20 cellular contexts compared by ENCODE assay signal in the genomic region with DNA sequence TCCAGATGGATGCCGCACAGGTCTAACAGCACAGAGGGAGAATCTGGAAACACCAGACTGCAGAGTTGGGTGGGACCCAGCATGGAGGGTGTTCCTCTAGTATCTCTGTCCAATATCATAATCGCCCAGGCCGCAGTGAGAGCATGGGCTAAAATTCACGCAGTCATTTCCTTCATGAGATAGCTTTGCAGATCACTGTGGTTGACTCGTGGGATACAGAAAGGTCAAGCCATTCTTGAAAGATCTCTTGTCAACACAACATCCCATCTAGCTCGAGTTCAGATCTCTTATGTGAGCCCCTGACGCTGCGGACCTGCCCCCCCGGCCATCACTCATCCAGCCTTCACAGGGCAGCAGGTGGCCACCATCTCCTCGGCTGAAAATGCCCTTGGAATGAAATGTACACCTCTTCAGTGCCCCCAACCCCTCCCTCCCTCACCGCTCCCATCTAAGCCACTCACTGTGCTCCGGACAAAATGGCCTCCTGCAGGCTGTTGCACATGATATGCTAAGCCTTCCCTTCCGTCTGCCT. TPM values are rescaled to one million over a fixed set of nuclear protein-coding genes. Genes with fewer than 3 reads are reported as not detected.
DNase-seq lines count a peak whose midpoint lies in the region; ATAC-seq and TF ChIP-seq lines count a peak whose summit lies in the region.
"Had no signal": no experiment of that assay in that cellular context is flagged by ENCODE, and none has a peak within 500 bp of the region (broad histone marks: within the 10 kb centered on the region; RNA-seq: fewer than 3 reads in every experiment).

No MANE protein-coding gene starts in this region.

- H3K27ac Mint-ChIP-seq in activated CD8-positive, alpha-beta T cell treated with anti-CD3 and anti-CD28 coated beads for 36 hours, result no peak overlapping the region
- no peak overlapping the region for H3K27ac Mint-ChIP-seq in activated CD8-positive, alpha-beta T cell treated with anti-CD3 and anti-CD28 coated beads, Interleukin-2, amount 10 ng/mL, durations not matched to agents 7 days and 5 days
- H3K27ac Mint-ChIP-seq: B cell; CD4-positive, alpha-beta T cell had no signal

- no peak overlapping the region for H4K8ac ChIP-seq in trophoblast cell (ENCODE audit: low read depth, low read length)

- H3K27ac ChIP-seq in RWPE2 (ENCODE audit: poor library complexity, severe bottlenecking) (peak overlapping the region; percentile 85), coronary artery (no peak overlapping the region), trophoblast cell (ENCODE audit: low read depth, low read length) (no peak overlapping the region)
- H3K27ac ChIP-seq: SJCRH30 had no signal

- H3K4me3 ChIP-seq in RWPE2 (ENCODE audit: severe bottlenecking) (no peak overlapping the region), coronary artery (no peak overlapping the region), trophoblast cell (ENCODE audit: low read depth, low read length) (no peak overlapping the region)
- H3K4me3 ChIP-seq: HAP-1, SJCRH30 had no signal

- CTCF ChIA-PET in activated CD8-positive, alpha-beta T cell treated with anti-CD3 and anti-CD28 coated beads for 36 hours (lab: Charles Lee), result interaction anchor here (1.0 to 1.7 kb wide), 2 partner anchors 36 to 715 kb away, joined by 3 to 4 read pairs; no protein-coding TSS in a partner anchor
- CTCF ChIA-PET in activated CD8-positive, alpha-beta T cell treated with anti-CD3 and anti-CD28 coated beads, Interleukin-2, amount 10 ng/mL, durations not matched to agents 7 days and 5 days (lab: Charles Lee), result interaction anchor here (0.8 to 1.7 kb wide), 2 partner anchors 47 to 685 kb away, joined by 3 read pairs; no protein-coding TSS in a partner anchor

- no peak overlapping the region for H3K23ac ChIP-seq in trophoblast cell (ENCODE audit: low read length)

- peaks cover 43% of the 10 kb centered on the region for H3K4me1 Mint-ChIP-seq in activated CD8-positive, alpha-beta T cell treated with anti-CD3 and anti-CD28 coated beads for 36 hours (ENCODE audit: low read depth)
- H3K4me1 Mint-ChIP-seq in activated CD8-positive, alpha-beta T cell treated with anti-CD3 and anti-CD28 coated beads, Interleukin-2, amount 10 ng/mL, durations not matched to agents 7 days and 5 days (ENCODE audit: low read depth), result peaks cover 39% of the 10 kb centered on the region
- H3K4me1 Mint-ChIP-seq: B cell had no signal

- H3K18ac ChIP-seq in trophoblast cell (ENCODE audit: low read length), result no peak overlapping the region

- H3K14ac ChIP-seq in trophoblast cell (ENCODE audit: low read length), result no peak overlapping the region

- H3K4ac ChIP-seq in trophoblast cell (ENCODE audit: low read depth, low read length), result no peak overlapping the region

- no peak overlapping the region for H3K9ac ChIP-seq in trophoblast cell (ENCODE audit: low read length)

- H2AFZ ChIP-seq in trophoblast cell (ENCODE audit: insufficient read depth, low read length, poor library complexity), result no peak overlapping the region

- H4K91ac ChIP-seq in trophoblast cell (ENCODE audit: low read depth, low read length), result no peak overlapping the region

- no peak for TF ChIP-seq CTCF in activated CD8-positive, alpha-beta T cell treated with anti-CD3 and anti-CD28 coated beads for 36 hours (IDR thresholded peaks at IDR 0.05)
- TF ChIP-seq CTCF in RWPE2 (IDR thresholded peaks at IDR 0.05; ENCODE audit: poor library complexity, severe bottlenecking), result no peak
- no peak for TF ChIP-seq CTCF in coronary artery (IDR thresholded peaks at IDR 0.05)

- H3K79me1 ChIP-seq in trophoblast cell (ENCODE audit: low read length), result peaks cover 7% of the 10 kb centered on the region

- H3K79me2 ChIP-seq in trophoblast cell (ENCODE audit: control insufficient read depth, insufficient read depth, low read length, poor library complexity), result no peaks in the 10 kb centered on the region

- ATAC-seq in activated CD8-positive, alpha-beta T cell treated with anti-CD3 and anti-CD28 coated beads for 36 hours, result peak; percentile 37
- no peak for ATAC-seq in activated CD8-positive, alpha-beta T cell treated with anti-CD3 and anti-CD28 coated beads, Interleukin-2, amount 10 ng/mL, durations not matched to agents 7 days and 5 days
- no peak for ATAC-seq in RWPE2 (ENCODE audit: low read depth)

- no CpG with 5 or more reads among the region's 13 CpGs for WGBS in trophoblast cell (ENCODE audit: extremely low coverage, insufficient coverage, insufficient read length)

- H3K27me3 ChIP-seq in RWPE2 (ENCODE audit: insufficient read depth, poor library complexity, severe bottlenecking), result no peaks in the 10 kb centered on the region
- no peaks in the 10 kb centered on the region for H3K27me3 ChIP-seq in trophoblast cell (ENCODE audit: insufficient read depth, low read length)
- H3K27me3 ChIP-seq: SJCRH30 had no signal

- peak; percentile 52 for DNase-seq in activated CD8-positive, alpha-beta T cell treated with anti-CD3 and anti-CD28 coated beads for 36 hours
- DNase-seq in activated CD8-positive, alpha-beta T cell treated with anti-CD3 and anti-CD28 coated beads, Interleukin-2, amount 10 ng/mL, durations not matched to agents 7 days and 5 days, result no peak
- DNase-seq in RWPE2 (ENCODE audit: low spot score) (no peak), coronary artery (ENCODE audit: low spot score) (peak; percentile 55), trophoblast cell (no peak), NCI-H774 (lab: John Stamatoyannopoulos, UW) (no peak), NCI-H2081 treated with DMSO at 0.1 percent for 48 hours (lab: John Stamatoyannopoulos, UW) (no peak)
- DNase-seq in activated T-cell treated with anti-CD3 and anti-CD28 coated beads, Interleukin-2, amount 50 U/mL, for 48 hours, result no peak
- DNase-seq: 8988T; Caco-2; CD4-positive, alpha-beta T cell; IMR-90; Karpas-422; MM.1S; NCI-H1694 treated with DMSO at 0.1 percent for 48 hours; NCI-H2227 treated with DMSO at 0.1 percent for 48 hours; NCI-H82; SJCRH30 had no signal

- H3K9me3 ChIP-seq in RWPE2 (ENCODE audit: severe bottlenecking) (no peaks in the 10 kb centered on the region), trophoblast cell (ENCODE audit: insufficient read depth, low read depth, low read length) (peaks cover 2% of the 10 kb centered on the region)
- H3K9me3 ChIP-seq: HAP-1 had no signal

- H3K4me1 ChIP-seq in RWPE2 (ENCODE audit: insufficient read depth, poor library complexity, severe bottlenecking) (peaks cover 20% of the 10 kb centered on the region), trophoblast cell (ENCODE audit: control insufficient read depth in 1 of 2, insufficient read depth in 2 of 2, low read length in 2 of 2) (peaks cover 15 to 17% of the 10 kb centered on the region in 2 experiments)
- H3K4me1 ChIP-seq: HAP-1 had no signal

- H2BK120ac ChIP-seq in trophoblast cell (ENCODE audit: insufficient read depth, low read length, poor library complexity), result no peak overlapping the region

- POLR2A ChIA-PET in activated CD8-positive, alpha-beta T cell treated with anti-CD3 and anti-CD28 coated beads for 36 hours (lab: Charles Lee), result no interaction called here
- POLR2A ChIA-PET in activated CD8-positive, alpha-beta T cell treated with anti-CD3 and anti-CD28 coated beads, Interleukin-2, amount 10 ng/mL, durations not matched to agents 7 days and 5 days (lab: Charles Lee), result no interaction called here

- no peak overlapping the region for H2BK5ac ChIP-seq in trophoblast cell (ENCODE audit: low read depth, low read length, poor library complexity)

- H3K9me3 Mint-ChIP-seq in activated CD8-positive, alpha-beta T cell treated with anti-CD3 and anti-CD28 coated beads for 36 hours, result peaks cover 6% of the 10 kb centered on the region
- H3K9me3 Mint-ChIP-seq in activated CD8-positive, alpha-beta T cell treated with anti-CD3 and anti-CD28 coated beads, Interleukin-2, amount 10 ng/mL, durations not matched to agents 7 days and 5 days (ENCODE audit: insufficient read depth), result peaks cover 6% of the 10 kb centered on the region
- H3K9me3 Mint-ChIP-seq: CD4-positive, alpha-beta T cell had no signal

- H3K27me3 Mint-ChIP-seq in activated CD8-positive, alpha-beta T cell treated with anti-CD3 and anti-CD28 coated beads for 36 hours, result no peaks in the 10 kb centered on the region
- no peaks in the 10 kb centered on the region for H3K27me3 Mint-ChIP-seq in activated CD8-positive, alpha-beta T cell treated with anti-CD3 and anti-CD28 coated beads, Interleukin-2, amount 10 ng/mL, durations not matched to agents 7 days and 5 days (ENCODE audit: low read depth)
- H3K27me3 Mint-ChIP-seq: CD4-positive, alpha-beta T cell had no signal

- intact Hi-C loops in activated CD8-positive, alpha-beta T cell treated with anti-CD3 and anti-CD28 coated beads for 36 hours (cut with micrococcal nuclease), result no loop called here

- no peak overlapping the region for H3K4me3 Mint-ChIP-seq in activated CD8-positive, alpha-beta T cell treated with anti-CD3 and anti-CD28 coated beads for 36 hours
- H3K4me3 Mint-ChIP-seq in activated CD8-positive, alpha-beta T cell treated with anti-CD3 and anti-CD28 coated beads, Interleukin-2, amount 10 ng/mL, durations not matched to agents 7 days and 5 days, result no peak overlapping the region
- H3K4me3 Mint-ChIP-seq: B cell; CD4-positive, alpha-beta T cell had no signal

- no peak overlapping the region for H2AK5ac ChIP-seq in trophoblast cell (ENCODE audit: low read length)

- peaks cover under 1% of the 10 kb centered on the region for H3K36me3 Mint-ChIP-seq in activated CD8-positive, alpha-beta T cell treated with anti-CD3 and anti-CD28 coated beads for 36 hours (ENCODE audit: low read depth)
- H3K36me3 Mint-ChIP-seq in activated CD8-positive, alpha-beta T cell treated with anti-CD3 and anti-CD28 coated beads, Interleukin-2, amount 10 ng/mL, durations not matched to agents 7 days and 5 days (ENCODE audit: low read depth), result peaks cover 8% of the 10 kb centered on the region

- peak overlapping the region; percentile 10 for H2BK12ac ChIP-seq in trophoblast cell (ENCODE audit: low read length)

- no peak overlapping the region for H3K4me2 ChIP-seq in trophoblast cell (ENCODE audit: low read length)

- no peak overlapping the region for H4K12ac ChIP-seq in trophoblast cell (ENCODE audit: low read depth, low read length)

- no peaks in the 10 kb centered on the region for H3K36me3 ChIP-seq in RWPE2 (ENCODE audit: low read depth)
- no peaks in the 10 kb centered on the region for H3K36me3 ChIP-seq in trophoblast cell (ENCODE audit: control insufficient read depth in 1 of 2, insufficient read depth in 2 of 2, low read length in 2 of 2)
- H3K36me3 ChIP-seq: HAP-1, SJCRH30 had no signal

RNA-seq across cellular contexts. Expression of a gene that starts 45.9 kb away (rescaled TPM):
- total RNA-seq in activated CD8-positive, alpha-beta T cell treated with anti-CD3 and anti-CD28 coated beads for 36 hours, result 100 to 1,000 TPM; 114 to 119 TPM
- total RNA-seq in activated CD8-positive, alpha-beta T cell treated with anti-CD3 and anti-CD28 coated beads, Interleukin-2, amount 10 ng/mL, durations not matched to agents 7 days and 5 days, result 10 to 100 TPM; 37.3 to 40.9 TPM
- polyA plus RNA-seq in trophoblast cell (2013), result 25.9 and 27.5 TPM in 2 replicates

RNA-seq across cellular contexts. Expression of a gene that starts 57.3 kb away (rescaled TPM):
- total RNA-seq in activated CD8-positive, alpha-beta T cell treated with anti-CD3 and anti-CD28 coated beads for 36 hours, result under 1 TPM; 0.25 to 0.50 TPM
- 1 to 10 TPM; 1.0 to 1.4 TPM for total RNA-seq in activated CD8-positive, alpha-beta T cell treated with anti-CD3 and anti-CD28 coated beads, Interleukin-2, amount 10 ng/mL, durations not matched to agents 7 days and 5 days
- polyA plus RNA-seq in trophoblast cell (2013), result 5.7 and 6.0 TPM in 2 replicates

Comparison
In these comparisons a context has a peak if more than half of its experiments do, and no peak if none do; other contexts are left out.
1. DNase-seq: peak in activated CD8-positive, alpha-beta T cell treated with anti-CD3 and anti-CD28 coated beads for 36 hours (single experiment) and coronary artery (single experiment); none in activated CD8-positive, alpha-beta T cell treated with anti-CD3 and anti-CD28 coated beads, Interleukin-2, amount 10 ng/mL, durations not matched to agents 7 days and 5 days (single experiment), RWPE2 (single experiment), trophoblast cell (0 of 2), NCI-H774 (single experiment), NCI-H2081 treated with DMSO at 0.1 percent for 48 hours (single experiment) and activated T-cell treated with anti-CD3 and anti-CD28 coated beads, Interleukin-2, amount 50 U/mL, for 48 hours (0 of 2).